ENCODE assay signal across 14 cellular contexts in genomic region chr11:96299155-96299883, GRCh38. TPM values are rescaled to one million over a fixed set of nuclear protein-coding genes. Genes with fewer than 3 reads are reported as not detected.
DNase-seq lines count a peak whose midpoint lies in the region; ATAC-seq and TF ChIP-seq lines count a peak whose summit lies in the region.
"Had no signal": no experiment of that assay in that cellular context is flagged by ENCODE, and none has a peak within 500 bp of the region (broad histone marks: within the 10 kb centered on the region; RNA-seq: fewer than 3 reads in every experiment).

No MANE protein-coding gene starts in this region.

- H3K9me2 ChIP-seq in GM23338 (ENCODE audit: insufficient read depth), result no peaks in the 10 kb centered on the region

- peak overlapping the region; percentile 16; the same call in 1 of the 2 replicates for H3K27ac ChIP-seq in GM23338 (ENCODE audit: low read depth)

- H3K4me3 ChIP-seq in GM23338, result no peak overlapping the region

- DNase-seq in GM23338 (ENCODE audit: low spot score) (no peak), WTC11 (ENCODE audit: low spot score) (no peak), left colon (peak in 1 of 2 donors; percentile 36), NCI-H1092 (lab: John Stamatoyannopoulos, UW) (no peak), superior temporal gyrus (ENCODE audit: extremely low spot score) (no peak)
- no peak for DNase-seq in stimulated activated naive B cell treated with anti-CD40 and anti-IgM and Interleukin-4, amounts not matched to agents 10 μg/mL and 1 μg/mL and 100 μg/mL, for 72 hours
- DNase-seq: activated CD4-positive, alpha-beta T cell treated with anti-CD3 and anti-CD28 coated beads for 4 hours; activated naive CD4-positive, alpha-beta T cell treated with anti-CD3 and anti-CD28 coated beads, Interleukin-2, amount 10 ng/mL, durations not matched to agents 7 days and 5 days; NCI-H146; NCI-H82; stimulated activated CD4-positive, alpha-beta T cell treated with anti-CD3 and anti-CD28 coated beads, Interleukin-15, amount 100 ng/mL, for 24 hours had no signal

- POLR2A ChIA-PET in WTC11 (lab: Charles Lee), result interaction anchor here (0.6 kb wide), 1 partner anchor 91 kb away, joined by 3 read pairs; no protein-coding TSS in a partner anchor

- no peak overlapping the region for H2AFZ ChIP-seq in GM23338

- H3K27me3 Mint-ChIP-seq in GM23338 (ENCODE audit: insufficient read depth, low read depth, poor library complexity) (no peaks in the 10 kb centered on the region), WTC11 (ENCODE audit: low read depth) (no peaks in the 10 kb centered on the region)
- no peaks in the 10 kb centered on the region for H3K27me3 Mint-ChIP-seq in stimulated activated naive B cell treated with anti-CD40 and anti-IgM and Interleukin-4, amounts not matched to agents 10 μg/mL and 1 μg/mL and 100 μg/mL, for 72 hours
- H3K27me3 Mint-ChIP-seq: activated naive CD4-positive, alpha-beta T cell treated with anti-CD3 and anti-CD28 coated beads, Interleukin-2, amount 10 ng/mL, durations not matched to agents 7 days and 5 days; IgD-negative memory B cell had no signal

- H3K4me2 ChIP-seq in GM23338, result 0 out of 2 replicates have a peak overlapping the region, but pooled peaks have one; percentile 31

- peaks cover 30% of the 10 kb centered on the region for H3K4me1 Mint-ChIP-seq in GM23338
- peaks cover 35% of the 10 kb centered on the region for H3K4me1 Mint-ChIP-seq in WTC11
- peaks cover 34 to 56% of the 10 kb centered on the region in 2 donors for H3K4me1 Mint-ChIP-seq in stimulated activated naive B cell treated with anti-CD40 and anti-IgM and Interleukin-4, amounts not matched to agents 10 μg/mL and 1 μg/mL and 100 μg/mL, for 72 hours

- no peaks in the 10 kb centered on the region for H3K36me3 Mint-ChIP-seq in GM23338 (ENCODE audit: low read depth)
- no peaks in the 10 kb centered on the region for H3K36me3 Mint-ChIP-seq in WTC11
- H3K36me3 Mint-ChIP-seq in stimulated activated naive B cell treated with anti-CD40 and anti-IgM and Interleukin-4, amounts not matched to agents 10 μg/mL and 1 μg/mL and 100 μg/mL, for 72 hours, result peaks cover 13 to 18% of the 10 kb centered on the region in 2 donors

- H3K27me3 ChIP-seq in GM23338 (ENCODE audit: insufficient read depth), result no peaks in the 10 kb centered on the region

- H3K79me2 ChIP-seq in GM23338 (replicated peaks; ENCODE audit: insufficient read depth), result no peaks in the 10 kb centered on the region

- no peaks in the 10 kb centered on the region for H3K9me3 Mint-ChIP-seq in GM23338
- H3K9me3 Mint-ChIP-seq in WTC11, result no peaks in the 10 kb centered on the region
- H3K9me3 Mint-ChIP-seq in stimulated activated naive B cell treated with anti-CD40 and anti-IgM and Interleukin-4, amounts not matched to agents 10 μg/mL and 1 μg/mL and 100 μg/mL, for 72 hours, result no peaks in the 10 kb centered on the region
- H3K9me3 Mint-ChIP-seq: activated naive CD4-positive, alpha-beta T cell treated with anti-CD3 and anti-CD28 coated beads, Interleukin-2, amount 10 ng/mL, durations not matched to agents 7 days and 5 days had no signal

- no peaks in the 10 kb centered on the region for H3F3A ChIP-seq in GM23338 (replicated peaks; ENCODE audit: low read depth)

- no peak overlapping the region for H3K27ac Mint-ChIP-seq in GM23338
- H3K27ac Mint-ChIP-seq in WTC11, result no peak overlapping the region
- peak overlapping the region; percentile 6 for H3K27ac Mint-ChIP-seq in stimulated activated naive B cell treated with anti-CD40 and anti-IgM and Interleukin-4, amounts not matched to agents 10 μg/mL and 1 μg/mL and 100 μg/mL, for 72 hours
- H3K27ac Mint-ChIP-seq: activated naive CD4-positive, alpha-beta T cell treated with anti-CD3 and anti-CD28 coated beads, Interleukin-2, amount 10 ng/mL, durations not matched to agents 7 days and 5 days had no signal

- no peaks in the 10 kb centered on the region for H4K20me1 ChIP-seq in GM23338 (replicated peaks; ENCODE audit: insufficient read depth)

- H3K36me3 ChIP-seq in GM23338 (ENCODE audit: insufficient read depth), result no peaks in the 10 kb centered on the region

- intact Hi-C loops in left colon (cut with DNase I, micrococcal nuclease), result no loop called here

- CTCF ChIA-PET in WTC11 (lab: Charles Lee), result interaction anchor here (0.7 to 2.2 kb wide), 2 partner anchors 44 to 253 kb away, joined by 3 to 11 read pairs; partner anchors contain the start of gene MAML2

- TF ChIP-seq CTCF in GM23338 (conservative IDR thresholded peaks at IDR 0.05; ENCODE audit: low read depth in 2 of 2), result no peak
- no peak for TF ChIP-seq CTCF in WTC11 (IDR thresholded peaks at IDR 0.05)

- peaks cover 23% of the 10 kb centered on the region for H3K4me1 ChIP-seq in GM23338 (ENCODE audit: insufficient read depth)

- ATAC-seq in GM23338, result peak; percentile 22; the same call in 1 of the 3 replicates
- peak; percentile 47 for ATAC-seq in WTC11
- ATAC-seq in left colon, result peak; percentile 62
- peak; percentile 23 to 44 for ATAC-seq in stimulated activated naive B cell treated with anti-CD40 and anti-IgM and Interleukin-4, amounts not matched to agents 10 μg/mL and 1 μg/mL and 100 μg/mL, for 72 hours (replicated peaks)
- ATAC-seq in SK-N-SH treated with all-trans-retinoic acid at 6 μM for 48 hours, result no peak
- ATAC-seq: HCT116 had no signal

- H3K4me3 Mint-ChIP-seq in GM23338 (no peak overlapping the region), WTC11 (no peak overlapping the region)
- H3K4me3 Mint-ChIP-seq in stimulated activated naive B cell treated with anti-CD40 and anti-IgM and Interleukin-4, amounts not matched to agents 10 μg/mL and 1 μg/mL and 100 μg/mL, for 72 hours, result no peak overlapping the region
- H3K4me3 Mint-ChIP-seq: activated naive CD4-positive, alpha-beta T cell treated with anti-CD3 and anti-CD28 coated beads, Interleukin-2, amount 10 ng/mL, durations not matched to agents 7 days and 5 days had no signal

TF ChIP-seq in GM23338, 12 proteins besides CTCF, POLR2A, EP300 and RAD21 (continues in another document):
- TF ChIP-seq POLR2AphosphoS5 (IDR thresholded peaks at IDR 0.05; ENCODE audit: low read depth) (no peak), NANOG (IDR thresholded peaks at IDR 0.05; ENCODE audit: borderline replicate concordance) (no peak), EZH2 (IDR thresholded peaks at IDR 0.05; ENCODE audit: low read depth, unreplicated experiment) (no peak), EZH2phosphoT487 (IDR thresholded peaks at IDR 0.05; ENCODE audit: unreplicated experiment) (no peak), ZNF114 (CRISPR knock-in tag; IDR thresholded peaks at IDR 0.05) (no peak), ETS1 (IDR thresholded peaks at IDR 0.05) (no peak), ZNF331 (CRISPR knock-in tag; IDR thresholded peaks at IDR 0.05; ENCODE audit: low read depth) (no peak)

TF ChIP-seq in WTC11, 78 proteins besides CTCF, POLR2A, EP300 and RAD21 (continues in another document):
- TF ChIP-seq E2F5 (CRISPR knock-in tag; IDR thresholded peaks at IDR 0.05) (no peak), SMAD4 (CRISPR knock-in tag; IDR thresholded peaks at IDR 0.05) (no peak), ZNF232 (CRISPR knock-in tag; IDR thresholded peaks at IDR 0.05) (no peak), CDX4 (CRISPR knock-in tag; IDR thresholded peaks at IDR 0.05; ENCODE audit: borderline replicate concordance) (no peak)

TF ChIP-seq in SK-N-SH treated with all-trans-retinoic acid at 6 μM for 48 hours, 23 proteins besides CTCF, POLR2A, EP300 and RAD21 (continues in another document):
- TF ChIP-seq TOX (CRISPR knock-in tag; IDR thresholded peaks at IDR 0.05; ENCODE audit: borderline replicate concordance), result no peak
- TF ChIP-seq ISL1 (CRISPR knock-in tag; IDR thresholded peaks at IDR 0.05), result no peak
- no peak for TF ChIP-seq PATZ1 (CRISPR knock-in tag; IDR thresholded peaks at IDR 0.05; ENCODE audit: borderline replicate concordance)
- TF ChIP-seq GLIS3 (CRISPR knock-in tag; IDR thresholded peaks at IDR 0.05), result no peak
- TF ChIP-seq ARNTL (CRISPR knock-in tag; IDR thresholded peaks at IDR 0.05; ENCODE audit: borderline replicate concordance, low read depth), result no peak
- no peak for TF ChIP-seq CREB5 (CRISPR knock-in tag; IDR thresholded peaks at IDR 0.05; ENCODE audit: low read depth)
- no peak for TF ChIP-seq BACH2 (CRISPR knock-in tag; IDR thresholded peaks at IDR 0.05; ENCODE audit: borderline replicate concordance)
- TF ChIP-seq ZFP3 (CRISPR knock-in tag; IDR thresholded peaks at IDR 0.05), result no peak
- TF ChIP-seq SNAI2 (CRISPR knock-in tag; IDR thresholded peaks at IDR 0.05), result no peak

RNA-seq across cellular contexts. Expression of gene MAML2, which starts 43.7 kb away (rescaled TPM):
- total RNA-seq in GM23338 (2014; rRNA removed; shearing (Covaris generic)), result 5.7 and 7.1 TPM in 2 replicates
- polyA plus RNA-seq in GM23338 (2016; fragmentation: Nextera tagmentation; extraction: Ambion mirVana), result 1.7 and 2.0 TPM in 2 replicates
- 5.1 to 8.1 TPM (median 5.2 TPM) in 3 replicates for total RNA-seq in WTC11 (2021)
- 10 to 100 TPM; 14.8 to 16.3 TPM for total RNA-seq in left colon
